ENCODE assay signal across 15 cellular contexts in the genomic region with DNA sequence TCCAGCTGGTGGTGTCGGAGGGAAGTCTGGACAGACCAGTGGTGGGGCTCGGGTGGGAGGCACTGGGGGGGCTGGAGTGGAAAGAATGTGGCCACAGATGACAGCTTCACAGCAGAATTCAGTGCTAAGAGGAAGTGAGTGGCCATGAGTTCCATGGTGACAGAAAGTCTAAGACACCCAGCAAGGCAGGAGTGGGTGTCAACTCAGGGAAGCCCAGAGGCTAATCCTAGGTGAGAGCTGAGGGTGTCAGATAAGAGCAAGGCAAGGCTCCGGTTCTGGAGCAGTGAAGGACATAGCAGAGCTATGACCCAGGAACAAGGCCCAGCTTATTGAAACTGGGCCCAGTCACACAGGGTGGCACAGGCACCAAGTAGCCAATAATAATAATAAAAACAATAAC. TPM values are rescaled to one million over a fixed set of nuclear protein-coding genes. Genes with fewer than 3 reads are reported as not detected.
"Had no signal": no experiment of that assay in that cellular context is flagged by ENCODE, and none has a peak within 500 bp of the region (broad histone marks: within the 10 kb centered on the region; RNA-seq: fewer than 3 reads in every experiment).

No MANE protein-coding gene starts in this region.

RNA-seq across cellular contexts. Expression of gene RHD, which starts 30.0 kb away (rescaled TPM):
- total RNA-seq: kidney, left colon, lower lobe of right lung, mammary epithelial cell, mesothelial cell of epicardium, osteocyte, posterior vena cava, thyroid gland, transverse colon, vagina had no signal
- polyA plus RNA-seq: mammary epithelial cell, psoas muscle, sigmoid colon, small intestine, stomach, urinary bladder had no signal
